ENCODE assay signal across 8 cellular contexts in the genomic region with DNA sequence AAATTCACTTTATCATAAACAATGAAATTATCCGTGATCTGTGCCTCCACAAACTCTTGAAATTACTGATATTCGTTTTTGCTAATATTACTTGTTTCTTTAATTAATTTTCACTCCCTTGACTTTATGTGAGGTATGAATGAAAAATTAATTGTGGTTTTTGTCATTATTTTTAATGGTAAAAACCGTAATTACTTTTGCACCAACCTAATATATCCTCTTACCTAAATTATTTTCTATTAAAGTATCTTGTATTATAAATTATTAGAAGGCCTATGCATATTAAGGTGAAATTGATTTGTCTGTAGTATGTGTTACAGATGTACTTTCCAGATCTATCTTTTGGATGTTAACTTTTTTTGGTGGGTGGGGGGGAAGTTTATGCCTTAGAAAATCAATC.
"Had no signal": no experiment of that assay in that cellular context is flagged by ENCODE, and none has a peak within 500 bp of the region (broad histone marks: within the 10 kb centered on the region; RNA-seq: fewer than 3 reads in every experiment).

No MANE protein-coding gene starts in this region.

- ATAC-seq: K562 had no signal

- H3K36me3 Mint-ChIP-seq: IgD-negative memory B cell had no signal

- H3K4me1 Mint-ChIP-seq: IgD-negative memory B cell had no signal

- H3K27me3 Mint-ChIP-seq: IgD-negative memory B cell had no signal

- H3K4me2 ChIP-seq: KMS-11 had no signal

- DNase-seq: IMR-90, KBM-7, KG1 had no signal

- H3K4me3 ChIP-seq: K562 had no signal

- H3K4me3 Mint-ChIP-seq: IgD-negative memory B cell had no signal

- FAIRE-seq: HTR-8/SVneo, K562 had no signal

- H3K27ac ChIP-seq: HL-60, KMS-11 had no signal

- H3K9ac ChIP-seq: KMS-11 had no signal

- H3K27ac Mint-ChIP-seq: IgD-negative memory B cell had no signal
